In genomic region chr12:121132601-121133481, GRCh38 we compare ENCODE assay signal across 8 cellular contexts. TPM values are rescaled to one million over a fixed set of nuclear protein-coding genes. Genes with fewer than 3 reads are reported as not detected.
DNase-seq lines count a peak whose midpoint lies in the region; ATAC-seq and TF ChIP-seq lines count a peak whose summit lies in the region.

Gene P2RX7 (plus strand): TSS chr12:121132876. CDS start chr12:121132971, 95 bp downstream.

- 42% methylated on average over 25 of the region's 25 CpGs for WGBS in HUES64
- 0% methylated on average over 9 to 16 of the region's 25 CpGs for WGBS in gastroesophageal sphincter (ENCODE audit: low coverage in 1 of 2), 2 donors

- TF ChIP-seq EP300 in gastroesophageal sphincter (IDR thresholded peaks at IDR 0.05) = no peak
- no peak for TF ChIP-seq EP300 in neural cell (conservative IDR thresholded peaks at IDR 0.05; ENCODE audit: poor library complexity, severe bottlenecking)

- H3K27me3 ChIP-seq in HUES64 (ENCODE audit: insufficient read depth, low read length) (no peaks in the 10 kb centered on the region), Panc1 (ENCODE audit: control insufficient read depth, insufficient read depth, low read length) (no peaks in the 10 kb centered on the region), gastroesophageal sphincter (no peaks in the 10 kb centered on the region), neural cell (ENCODE audit: insufficient read depth, low read depth, low read length) (no peaks in the 10 kb centered on the region), upper lobe of right lung (no peaks in the 10 kb centered on the region)

- H3F3A ChIP-seq in neural cell (ENCODE audit: insufficient read depth, low read length, poor library complexity, severe bottlenecking) = no peaks in the 10 kb centered on the region

- no peak within 1 kb of the TSS for H3K4me2 ChIP-seq in neural cell (ENCODE audit: low read length)

- TF ChIP-seq CTCF in Panc1 (IDR thresholded peaks at IDR 0.05) (no peak), gastroesophageal sphincter (IDR thresholded peaks at IDR 0.05) (no peak), neural cell (IDR thresholded peaks at IDR 0.05; ENCODE audit: poor library complexity, severe bottlenecking) (no peak), upper lobe of right lung (IDR thresholded peaks at IDR 0.05) (no peak)

- DNase-seq in GDM1 (lab: John Stamatoyannopoulos, UW) (peak; percentile 30), Panc1 (ENCODE audit: low read depth, low spot score) (no peak), upper lobe of right lung (peak; percentile 87)
- DNase-seq in activated naive CD4-positive, alpha-beta T cell treated with anti-CD3 and anti-CD28 coated beads, Interleukin-2, amount 50 U/mL, for 16 hours = peak; percentile 39

- H3K27ac ChIP-seq in HUES64 (ENCODE audit: low read depth, low read length) = no peak within 1 kb of the TSS
- no peak within 1 kb of the TSS for H3K27ac ChIP-seq in Panc1 (ENCODE audit: low read length)
- H3K27ac ChIP-seq in gastroesophageal sphincter = peak within 1 kb of the TSS; percentile 36 to 70 (median 66)
- H3K27ac ChIP-seq in neural cell (ENCODE audit: low read length) = no peak within 1 kb of the TSS
- peak within 1 kb of the TSS; percentile 38 for H3K27ac ChIP-seq in upper lobe of right lung

- no peaks in the 10 kb centered on the region for H4K20me1 ChIP-seq in neural cell (ENCODE audit: insufficient read depth)

- no TSS peak for BruUV-seq in Panc1 (replicated peaks; lab: Mats Ljungman, UMichigan)

- intact Hi-C loops in Panc1 (cut with micrococcal nuclease; ENCODE audit: unreplicated experiment) = no loop called here
- intact Hi-C loops in upper lobe of right lung (cut with DNase I) = no loop called here

- CTCF ChIA-PET in Panc1 (lab: Charles Lee) = interaction anchor here (0.6 kb wide), 1 partner anchor 103 kb away, joined by 3 read pairs; no protein-coding TSS in a partner anchor

- H3K4me1 ChIP-seq in HUES64 (ENCODE audit: insufficient read depth, low read length) (no peaks in the 10 kb centered on the region), Panc1 (ENCODE audit: control insufficient read depth, insufficient read depth, low read length) (no peaks in the 10 kb centered on the region), gastroesophageal sphincter (peaks cover 0 to 48% (median 13%) of the 10 kb centered on the region in 3 donors), upper lobe of right lung (peaks cover 31% of the 10 kb centered on the region)

- H3K79me2 ChIP-seq in neural cell (replicated peaks; ENCODE audit: insufficient read depth, low read length) = no peaks in the 10 kb centered on the region

- no peaks in the 10 kb centered on the region for H3K9me3 ChIP-seq in HUES64 (ENCODE audit: insufficient read depth, low read depth, low read length)
- H3K9me3 ChIP-seq in Panc1 (ENCODE audit: control insufficient read depth, insufficient read depth, low read depth, low read length) = no peaks in the 10 kb centered on the region
- H3K9me3 ChIP-seq in gastroesophageal sphincter = no peaks in the 10 kb centered on the region
- H3K9me3 ChIP-seq in neural cell (ENCODE audit: low read length) = no peaks in the 10 kb centered on the region
- H3K9me3 ChIP-seq in upper lobe of right lung = no peaks in the 10 kb centered on the region

- in situ Hi-C loops in Panc1 (cut with HindIII; ENCODE audit: low pct_unique_long_range_greater_than_20kb, low sequenced_read_pairs) = no loop called here

- H3K4me3 ChIP-seq in HUES64 (ENCODE audit: low read length) = peak within 1 kb of the TSS; percentile 54
- peak within 1 kb of the TSS; percentile 34 to 55 for H3K4me3 ChIP-seq in Panc1 (ENCODE audit: low read depth in 2 of 2, low read length in 2 of 2)
- peak within 1 kb of the TSS; percentile 42 to 51 for H3K4me3 ChIP-seq in gastroesophageal sphincter
- H3K4me3 ChIP-seq in neural cell (ENCODE audit: low read length) = peak within 1 kb of the TSS; percentile 48
- peak within 1 kb of the TSS; percentile 48 for H3K4me3 ChIP-seq in upper lobe of right lung

- POLR2A ChIA-PET in Panc1 (lab: Charles Lee) = no interaction called here

- TF ChIP-seq RAD21 in neural cell (conservative IDR thresholded peaks at IDR 0.05) = no peak

- no peaks in the 10 kb centered on the region for H3K36me3 ChIP-seq in HUES64 (ENCODE audit: insufficient read depth, low read length)
- no peaks in the 10 kb centered on the region for H3K36me3 ChIP-seq in Panc1 (ENCODE audit: control insufficient read depth, insufficient read depth, low read length)
- H3K36me3 ChIP-seq in gastroesophageal sphincter = no peaks in the 10 kb centered on the region
- no peaks in the 10 kb centered on the region for H3K36me3 ChIP-seq in neural cell (ENCODE audit: insufficient read depth, low read length)
- no peaks in the 10 kb centered on the region for H3K36me3 ChIP-seq in upper lobe of right lung

- H2AFZ ChIP-seq in neural cell (ENCODE audit: low read depth, low read length) = peak within 1 kb of the TSS; percentile 47

- peak; percentile 91 for ATAC-seq in Panc1
- peak; percentile 73 for ATAC-seq in gastroesophageal sphincter
- peak; percentile 79 for ATAC-seq in upper lobe of right lung
- no peak for ATAC-seq in HG03469 (IDR thresholded peaks at IDR 0.05; ENCODE audit: unreplicated experiment)

- TF ChIP-seq POLR2A in gastroesophageal sphincter (IDR thresholded peaks at IDR 0.05) = peak in 1 of 2 donors; percentile 19

- no peaks in the 10 kb centered on the region for H3K9me2 ChIP-seq in neural cell (ENCODE audit: insufficient read depth, low read length)

- H3K9ac ChIP-seq in HUES64 (ENCODE audit: low read depth, low read length) (no peak within 1 kb of the TSS), neural cell (ENCODE audit: low read length) (peak within 1 kb of the TSS; percentile 24)

TF ChIP-seq in neural cell, 6 proteins besides CTCF, POLR2A, EP300 and RAD21:
- TF ChIP-seq TAF1 (IDR thresholded peaks at IDR 0.05; ENCODE audit: low read depth) (no peak), POLR2AphosphoS5 (IDR thresholded peaks at IDR 0.05) (no peak), MXI1 (conservative IDR thresholded peaks at IDR 0.05; ENCODE audit: poor library complexity, severe bottlenecking) (no peak), EZH2 (IDR thresholded peaks at IDR 0.05; ENCODE audit: borderline replicate concordance, insufficient read depth, low read length, poor library complexity, severe bottlenecking) (no peak)

RNA-seq across cellular contexts. Expression of gene P2RX7, which starts in this region (rescaled TPM):
- 0.10 TPM for polyA plus RNA-seq in HUES64 (2013, experiment 1 of 2)
- polyA plus RNA-seq in HUES64 (2013, experiment 2 of 2) = 0.38 TPM
- total RNA-seq in Panc1 (2021; ENCODE audit: unreplicated experiment) (0.23 TPM), gastroesophageal sphincter (1 to 10 TPM; 2.0 to 3.3 (median 3.0) TPM), upper lobe of right lung (20.1 TPM)
- polyA plus RNA-seq in Panc1 (2012; ENCODE audit: insufficient read length) = 0.25 TPM
- not detected in 2 replicates for polyA plus RNA-seq in neural cell
- not detected in 2 replicates for polyA minus RNA-seq in neural cell

Comparison
In these comparisons a context has a peak if more than half of its experiments do, and no peak if none do; other contexts are left out.
1. Peak in ATAC-seq and H3K4me3 ChIP-seq in Panc1; RNA of the gene not detected or under 1 TPM.
2. H3K27ac ChIP-seq: peak in gastroesophageal sphincter (4 of 4) and upper lobe of right lung (single experiment); none in HUES64 (single experiment), Panc1 (single experiment) and neural cell (single experiment).
3. Peak in every context shown above with its lines, with median percentiles within 50 percentile points of each other: H3K4me3 ChIP-seq.